Comparison of ENCODE assay signal across 10 cellular contexts in genomic region chr1:19426294-19427086, GRCh38. TPM values are rescaled to one million over a fixed set of nuclear protein-coding genes. Genes with fewer than 3 reads are reported as not detected.
DNase-seq lines count a peak whose midpoint lies in the region; ATAC-seq and TF ChIP-seq lines count a peak whose summit lies in the region.
"Had no signal": no experiment of that assay in that cellular context is flagged by ENCODE, and none has a peak within 500 bp of the region (broad histone marks: within the 10 kb centered on the region; RNA-seq: fewer than 3 reads in every experiment).

No MANE protein-coding gene starts in this region.

- H3K27ac ChIP-seq in fibroblast of lung (ENCODE audit: insufficient read depth, low read length) (peak overlapping the region; percentile 52), urinary bladder (ENCODE audit: low read depth) (peak overlapping the region; percentile 79), MM.1S (ENCODE audit: low read length) (no peak overlapping the region), SJCRH30 (no peak overlapping the region)

- H3K9me3 ChIP-seq in fibroblast of lung (ENCODE audit: control insufficient read depth, insufficient read depth, low read depth, low read length) = no peaks in the 10 kb centered on the region
- H3K9me3 ChIP-seq in MM.1S (replicated peaks; ENCODE audit: insufficient read depth, low read length) = no peaks in the 10 kb centered on the region
- H3K9me3 ChIP-seq in SJCRH30 (replicated peaks) = no peaks in the 10 kb centered on the region

- H3K36me3 ChIP-seq in fibroblast of lung (ENCODE audit: control insufficient read depth, insufficient read depth, low read length) (no peaks in the 10 kb centered on the region), urinary bladder (ENCODE audit: insufficient read depth) (no peaks in the 10 kb centered on the region), MM.1S (replicated peaks; ENCODE audit: insufficient read depth, low read length) (no peaks in the 10 kb centered on the region), SJCRH30 (no peaks in the 10 kb centered on the region)

- H3K4me1 Mint-ChIP-seq in activated naive CD4-positive, alpha-beta T cell treated with anti-CD3 and anti-CD28 coated beads, Interleukin-2, amount 50 U/mL, for 24 hours = peaks cover 90% of the 10 kb centered on the region
- H3K4me1 Mint-ChIP-seq in osteocyte (ENCODE audit: unreplicated experiment) = peaks cover 76% of the 10 kb centered on the region

- 28% methylated on average over 13 of the region's 13 CpGs for WGBS in urinary bladder

- H3K79me2 ChIP-seq in fibroblast of lung (ENCODE audit: control insufficient read depth, insufficient read depth, low read length) = peaks cover 89% of the 10 kb centered on the region
- H3K79me2 ChIP-seq in MM.1S (ENCODE audit: low read length) = peaks cover 93% of the 10 kb centered on the region

- H3K9ac ChIP-seq in fibroblast of lung (ENCODE audit: insufficient read depth, low read length) = peak overlapping the region; percentile 31
- H3K9ac ChIP-seq in MM.1S (ENCODE audit: low read length) = no peak overlapping the region

- H3K4me3 ChIP-seq in fibroblast of lung (replicated peaks in 1 of 4; ENCODE audit: control extremely low read depth in 1 of 4, insufficient read depth in 1 of 4, low read depth in 3 of 4, low read length in 4 of 4) (peak overlapping the region in 1 of 4 experiments; percentile 6), urinary bladder (ENCODE audit: low read depth, low read length) (no peak overlapping the region), MM.1S (ENCODE audit: low read length) (no peak overlapping the region), SJCRH30 (no peak overlapping the region)

- H3K4me2 ChIP-seq in fibroblast of lung (ENCODE audit: extremely low read depth, insufficient read depth, low read length) = peak overlapping the region; percentile 46
- H3K4me2 ChIP-seq in MM.1S (ENCODE audit: low read depth, low read length) = no peak overlapping the region

- no peaks in the 10 kb centered on the region for H3K9me3 Mint-ChIP-seq in activated naive CD4-positive, alpha-beta T cell treated with anti-CD3 and anti-CD28 coated beads, Interleukin-2, amount 50 U/mL, for 24 hours
- H3K9me3 Mint-ChIP-seq in osteocyte (ENCODE audit: unreplicated experiment) = no peaks in the 10 kb centered on the region

- H3K27me3 Mint-ChIP-seq in activated naive CD4-positive, alpha-beta T cell treated with anti-CD3 and anti-CD28 coated beads, Interleukin-2, amount 50 U/mL, for 24 hours = no peaks in the 10 kb centered on the region
- no peaks in the 10 kb centered on the region for H3K27me3 Mint-ChIP-seq in osteocyte (ENCODE audit: unreplicated experiment)

- TF ChIP-seq CTCF in fibroblast of lung (conservative IDR thresholded peaks at IDR 0.05 in 1 of 2, IDR thresholded peaks at IDR 0.05 in 1 of 2; ENCODE audit: low read depth in 1 of 2, low read length in 2 of 2) = no peak
- TF ChIP-seq CTCF in osteocyte (IDR thresholded peaks at IDR 0.05) = no peak
- TF ChIP-seq CTCF in MM.1S (IDR thresholded peaks at IDR 0.05; ENCODE audit: low read length) = no peak

- no peaks in the 10 kb centered on the region for H3K9me2 ChIP-seq in MM.1S (replicated peaks; ENCODE audit: insufficient read depth, low read length)

- peak overlapping the region; percentile 13 for H3K4me3 Mint-ChIP-seq in activated naive CD4-positive, alpha-beta T cell treated with anti-CD3 and anti-CD28 coated beads, Interleukin-2, amount 50 U/mL, for 24 hours
- H3K4me3 Mint-ChIP-seq in osteocyte (ENCODE audit: unreplicated experiment) = no peak overlapping the region

- no peak for DNase-seq in activated naive CD4-positive, alpha-beta T cell treated with Interleukin-2 at 50 U/mL for 16 hours
- DNase-seq in fibroblast of lung (ENCODE audit: low read depth in 2 of 2) (no peak), osteocyte (ENCODE audit: extremely low spot score, unreplicated experiment) (no peak), MM.1S (no peak), SJCRH30 (no peak)
- DNase-seq: activated CD4-positive, alpha-beta T cell treated with anti-CD3 and anti-CD28 coated beads, Interleukin-2, amount 50 U/mL, for 1 hour; stimulated activated CD4-positive, alpha-beta T cell treated with anti-CD3 and anti-CD28 coated beads, Interleukin-12 subunit alpha, Interleukin-12 subunit beta, amount 100 ng/mL, for 4 hours had no signal

- H3K4me1 ChIP-seq in fibroblast of lung (ENCODE audit: control insufficient read depth, extremely low read depth, insufficient read depth, low read length) (peaks cover 42% of the 10 kb centered on the region), urinary bladder (ENCODE audit: insufficient read depth) (peaks cover 5% of the 10 kb centered on the region), MM.1S (ENCODE audit: low read length) (no peaks in the 10 kb centered on the region), SJCRH30 (no peaks in the 10 kb centered on the region)

- H4K20me1 ChIP-seq in fibroblast of lung (ENCODE audit: control insufficient read depth, extremely low read depth, insufficient read depth, low read length) = peaks cover 2% of the 10 kb centered on the region
- peaks cover 10% of the 10 kb centered on the region; the same call in 1 of the 2 replicates for H4K20me1 ChIP-seq in MM.1S (ENCODE audit: insufficient read depth, low read length)

- no peak for ATAC-seq in activated CD4-positive, CD25-positive, alpha-beta regulatory T cell treated with anti-CD3 and anti-CD28 coated beads, Interleukin-2, amount 50 U/mL, for 24 hours

- no peak overlapping the region for H2AFZ ChIP-seq in fibroblast of lung (ENCODE audit: low read length)
- no peak overlapping the region for H2AFZ ChIP-seq in MM.1S (ENCODE audit: low read length)

- no peaks in the 10 kb centered on the region for H3F3A ChIP-seq in MM.1S (ENCODE audit: insufficient read depth, low read length)

- H3K36me3 Mint-ChIP-seq in activated naive CD4-positive, alpha-beta T cell treated with anti-CD3 and anti-CD28 coated beads, Interleukin-2, amount 50 U/mL, for 24 hours = no peaks in the 10 kb centered on the region
- H3K36me3 Mint-ChIP-seq in osteocyte (ENCODE audit: unreplicated experiment) = peaks cover 8% of the 10 kb centered on the region

- H3K27me3 ChIP-seq in fibroblast of lung (ENCODE audit: control insufficient read depth, insufficient read depth, low read length) (no peaks in the 10 kb centered on the region), MM.1S (replicated peaks; ENCODE audit: insufficient read depth, low read length) (no peaks in the 10 kb centered on the region), SJCRH30 (no peaks in the 10 kb centered on the region)

- peak overlapping the region; percentile 84 for H3K27ac Mint-ChIP-seq in activated naive CD4-positive, alpha-beta T cell treated with anti-CD3 and anti-CD28 coated beads, Interleukin-2, amount 50 U/mL, for 24 hours
- peak overlapping the region; percentile 75 for H3K27ac Mint-ChIP-seq in osteocyte (ENCODE audit: unreplicated experiment)

RNA-seq across cellular contexts. Expression of gene CAPZB, which starts 58.8 kb away (rescaled TPM):
- total RNA-seq in fibroblast of lung = 77.6 and 104 TPM in 2 replicates
- polyA plus RNA-seq in fibroblast of lung = 495 and 519 TPM in 2 replicates
- 514 and 539 TPM in 2 replicates for polyA plus RNA-seq in fibroblast of lung (2012)
- polyA minus RNA-seq in fibroblast of lung (ENCODE audit: low replicate concordance) = 153 and 154 TPM in 2 replicates
- total RNA-seq in osteocyte = 403 and 412 TPM in 2 replicates
- 77.1 TPM for total RNA-seq in urinary bladder
- 372 TPM for polyA plus RNA-seq in urinary bladder
- total RNA-seq in SJCRH30 (2014; rRNA removed; shearing (Covaris generic)) = 81.9 and 99.7 TPM in 2 replicates

Comparison
In these comparisons a context has a peak if more than half of its experiments do, and no peak if none do; other contexts are left out.
1. H3K27ac ChIP-seq: peak in fibroblast of lung (single experiment) and urinary bladder (single experiment); none in MM.1S (single experiment) and SJCRH30 (single experiment).